Comparison of ENCODE assay signal across 12 cellular contexts in the genomic region with DNA sequence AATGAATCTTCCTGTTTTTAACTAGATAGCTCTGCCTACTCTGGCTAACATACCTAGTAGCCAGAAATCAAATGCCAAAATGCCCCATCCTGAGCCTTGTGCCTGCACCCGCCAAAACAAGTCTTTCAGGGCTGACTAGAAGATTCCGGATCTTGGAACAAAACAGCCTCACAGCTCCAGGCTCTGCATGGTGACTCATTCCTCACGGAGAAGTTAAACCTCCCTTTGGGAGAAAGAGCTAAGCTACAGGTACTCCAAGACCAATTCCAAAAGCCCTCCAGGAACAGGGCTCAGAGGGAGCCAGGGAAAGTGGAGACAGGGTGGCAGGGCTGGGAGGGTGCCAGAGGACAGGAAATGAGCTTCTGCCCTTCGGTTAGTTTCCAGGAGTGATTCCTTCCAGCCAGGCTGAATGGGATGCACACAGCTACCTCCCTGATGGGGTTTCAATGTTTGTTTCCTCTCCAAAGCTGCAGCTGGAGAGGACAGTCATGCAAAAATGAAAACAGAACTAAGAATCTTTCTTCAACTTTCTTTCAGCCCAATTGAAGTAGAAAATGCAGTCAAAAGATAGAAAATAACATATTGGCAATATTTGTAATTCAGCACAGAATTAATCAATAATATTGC.
DNase-seq lines count a peak whose midpoint lies in the region; ATAC-seq and TF ChIP-seq lines count a peak whose summit lies in the region.
"Had no signal": no experiment of that assay in that cellular context is flagged by ENCODE, and none has a peak within 500 bp of the region (broad histone marks: within the 10 kb centered on the region; RNA-seq: fewer than 3 reads in every experiment).

No MANE protein-coding gene starts in this region.

- ATAC-seq in heart left ventricle (peak in 3 of 4 donors; percentile 47 to 65 (median 63)), gastrocnemius medialis (peak; percentile 72 to 75), HG03196 (IDR thresholded peaks at IDR 0.05; ENCODE audit: unreplicated experiment) (no peak), HG03139 (IDR thresholded peaks at IDR 0.05; ENCODE audit: unreplicated experiment) (no peak)

- WGBS in heart left ventricle, 4 donors, result 40 to 61% (median 43%) methylated on average over 4 of the region's 4 CpGs

- H3K27me3 ChIP-seq in ascending aorta (no peaks in the 10 kb centered on the region), heart left ventricle (no peaks in the 10 kb centered on the region), gastrocnemius medialis (no peaks in the 10 kb centered on the region), BE2C (no peaks in the 10 kb centered on the region)
- H3K27me3 ChIP-seq in CD4-positive, alpha-beta memory T cell (ENCODE audit: insufficient read depth, low read length), result no peaks in the 10 kb centered on the region
- H3K27me3 ChIP-seq: dorsolateral prefrontal cortex, SJSA1 had no signal

- H3K4me1 ChIP-seq in ascending aorta (peaks cover 5 to 14% of the 10 kb centered on the region in 2 donors), heart left ventricle (peaks cover 0 to 17% (median 5%) of the 10 kb centered on the region in 12 donors), gastrocnemius medialis (peaks cover 7 to 12% of the 10 kb centered on the region in 2 donors), BE2C (no peaks in the 10 kb centered on the region)
- H3K4me1 ChIP-seq in CD4-positive, alpha-beta memory T cell (ENCODE audit: insufficient read depth, low read length), result no peaks in the 10 kb centered on the region
- H3K4me1 ChIP-seq: SJSA1 had no signal

- H3K27me3 Mint-ChIP-seq in CD4-positive, alpha-beta memory T cell, result peaks cover 0 to 1% of the 10 kb centered on the region in 2 donors

- TF ChIP-seq CTCF in ascending aorta (IDR thresholded peaks at IDR 0.05) (no peak), heart left ventricle (IDR thresholded peaks at IDR 0.05) (no peak), gastrocnemius medialis (IDR thresholded peaks at IDR 0.05 in 4 of 5, conservative IDR thresholded peaks at IDR 0.05 in 1 of 5) (no peak), BE2C (IDR thresholded peaks at IDR 0.05; ENCODE audit: low read depth, low read length) (no peak)

- H3K27ac ChIP-seq in ascending aorta (peak overlapping the region; percentile 28 to 71), heart left ventricle (peak overlapping the region in 4 of 12 donors; percentile 11 to 53 (median 22)), gastrocnemius medialis (peak overlapping the region; percentile 42 to 54 (median 48))
- H3K27ac ChIP-seq in CD4-positive, alpha-beta memory T cell (ENCODE audit: low read depth, low read length), result no peak overlapping the region
- H3K27ac ChIP-seq: SJSA1 had no signal

- peaks cover 5 to 11% of the 10 kb centered on the region in 2 donors for H3K36me3 ChIP-seq in ascending aorta
- no peaks in the 10 kb centered on the region for H3K36me3 ChIP-seq in heart left ventricle
- no peaks in the 10 kb centered on the region for H3K36me3 ChIP-seq in gastrocnemius medialis
- no peaks in the 10 kb centered on the region for H3K36me3 ChIP-seq in CD4-positive, alpha-beta memory T cell (ENCODE audit: insufficient read depth, low read length)
- no peaks in the 10 kb centered on the region for H3K36me3 ChIP-seq in BE2C
- H3K36me3 ChIP-seq: SJSA1 had no signal

- H3K4me1 Mint-ChIP-seq in CD4-positive, alpha-beta memory T cell, result peaks cover 0 to 2% (median 0%) of the 10 kb centered on the region in 4 donors
- H3K4me1 Mint-ChIP-seq: activated CD4-positive, alpha-beta T cell treated with anti-CD3 and anti-CD28 coated beads, Interleukin-2, amount 10 ng/mL, durations not matched to agents 24 days and 14 days had no signal

- intact Hi-C loops in ascending aorta (cut with DNase I), result loop anchor here (2.0 kb wide), 1 partner anchor 14 kb away; no protein-coding TSS in a partner anchor
- intact Hi-C loops in heart left ventricle (cut with DNase I), result loop anchor here in 2 of 10 donors (5.0 to 10.0 kb wide), 2 partner anchors 35 to 1192 kb away; no protein-coding TSS in a partner anchor
- intact Hi-C loops in gastrocnemius medialis (cut with DNase I; ENCODE audit: low total_unique reads), result no loop called here
- intact Hi-C loops in CD4-positive, alpha-beta memory T cell (cut with micrococcal nuclease), result no loop called here

- H3K4me3 Mint-ChIP-seq in CD4-positive, alpha-beta memory T cell, result no peak overlapping the region
- H3K4me3 Mint-ChIP-seq: activated CD4-positive, alpha-beta T cell treated with anti-CD3 and anti-CD28 coated beads, Interleukin-2, amount 10 ng/mL, durations not matched to agents 24 days and 14 days had no signal

- DNase-seq in G401 (ENCODE audit: low spot score) (peak; percentile 78), ascending aorta (ENCODE audit: low spot score in 2 of 2) (peak in 1 of 2 donors; percentile 72), heart left ventricle (no peak), gastrocnemius medialis (peak in 1 of 2 donors; percentile 36), BE2C (no peak)
- no peak for DNase-seq in CD4-positive, alpha-beta memory T cell
- DNase-seq: activated CD4-positive, alpha-beta T cell treated with anti-CD3 and anti-CD28 coated beads, Interleukin-2, amount 10 ng/mL, durations not matched to agents 24 days and 14 days; COR-L47 had no signal

- no peak overlapping the region for H3K27ac Mint-ChIP-seq in CD4-positive, alpha-beta memory T cell
- H3K27ac Mint-ChIP-seq: activated CD4-positive, alpha-beta T cell treated with anti-CD3 and anti-CD28 coated beads, Interleukin-2, amount 10 ng/mL, durations not matched to agents 24 days and 14 days had no signal

- H3K4me3 ChIP-seq in ascending aorta, result no peak overlapping the region
- no peak overlapping the region for H3K4me3 ChIP-seq in heart left ventricle
- H3K4me3 ChIP-seq in gastrocnemius medialis, result no peak overlapping the region
- H3K4me3 ChIP-seq in CD4-positive, alpha-beta memory T cell (ENCODE audit: low read length in 2 of 2), result no peak overlapping the region
- no peak overlapping the region for H3K4me3 ChIP-seq in BE2C (ENCODE audit: low read depth, low read length)
- H3K4me3 ChIP-seq: dorsolateral prefrontal cortex, SJSA1 had no signal

- in situ Hi-C loops in G401 (cut with HindIII; ENCODE audit: low sequenced_read_pairs) (no loop called here), gastrocnemius medialis (cut with MboI; ENCODE audit: low sequenced_read_pairs in 4 of 4) (loop anchor here in 3 of 4 donors (25.0 kb wide), 3 partner anchors 195 to 1170 kb away; a partner anchor contains a TSS)

- CTCF ChIA-PET in CD4-positive, alpha-beta memory T cell (lab: Charles Lee; ENCODE audit: partially characterized antibody), result interaction anchor here (1.1 kb wide), 1 partner anchor 1022 kb away, joined by 3 read pairs; no protein-coding TSS in a partner anchor

- H3K36me3 Mint-ChIP-seq in CD4-positive, alpha-beta memory T cell, result no peaks in the 10 kb centered on the region

- H3K9me3 Mint-ChIP-seq in CD4-positive, alpha-beta memory T cell, result no peaks in the 10 kb centered on the region
- H3K9me3 Mint-ChIP-seq: activated CD4-positive, alpha-beta T cell treated with anti-CD3 and anti-CD28 coated beads, Interleukin-2, amount 10 ng/mL, durations not matched to agents 24 days and 14 days had no signal

- POLR2A ChIA-PET in CD4-positive, alpha-beta memory T cell (lab: Charles Lee; ENCODE audit: partially characterized antibody), result no interaction called here

- TF ChIP-seq POLR2A in heart left ventricle (IDR thresholded peaks at IDR 0.05) (no peak), gastrocnemius medialis (IDR thresholded peaks at IDR 0.05) (no peak)

- H3K9me3 ChIP-seq in ascending aorta (no peaks in the 10 kb centered on the region), heart left ventricle (no peaks in the 10 kb centered on the region), gastrocnemius medialis (no peaks in the 10 kb centered on the region), BE2C (no peaks in the 10 kb centered on the region)
- no peaks in the 10 kb centered on the region for H3K9me3 ChIP-seq in CD4-positive, alpha-beta memory T cell (ENCODE audit: control insufficient read depth in 1 of 2, low read length in 2 of 2)
- H3K9me3 ChIP-seq: SJSA1 had no signal

Comparison
In these comparisons a context has a peak if more than half of its experiments do, and no peak if none do; other contexts are left out.
1. ATAC-seq: peak in heart left ventricle (3 of 4) and gastrocnemius medialis (2 of 2); none in HG03196 (single experiment) and HG03139 (single experiment).